Comparison of ENCODE assay signal across 20 cellular contexts in genomic region chr21:15164678-15165303, GRCh38.
DNase-seq lines count a peak whose midpoint lies in the region; ATAC-seq and TF ChIP-seq lines count a peak whose summit lies in the region.
"Had no signal": no experiment of that assay in that cellular context is flagged by ENCODE, and none has a peak within 500 bp of the region (broad histone marks: within the 10 kb centered on the region; RNA-seq: fewer than 3 reads in every experiment).

No MANE protein-coding gene starts in this region.

- H3K4me3 ChIP-seq in PC-9 (no peak overlapping the region), gastroesophageal sphincter (no peak overlapping the region)
- H3K4me3 ChIP-seq: BLaER1, lower lobe of right lung, SJSA1, thyroid gland had no signal

- H3K36me3 Mint-ChIP-seq in type B pancreatic cell = no peaks in the 10 kb centered on the region
- H3K36me3 Mint-ChIP-seq: stimulated activated effector memory CD8-positive, alpha-beta T cell treated with anti-CD3 and anti-CD28 coated beads, Interleukin-12 subunit alpha, Interleukin-12 subunit beta, amount 100 ng/mL, for 72 hours had no signal

- DNase-seq in NCI-H748 (lab: John Stamatoyannopoulos, UW; ENCODE audit: unreplicated experiment) (peak; percentile 8), NCI-H748 treated with DMSO at 0.1 percent for 48 hours (lab: John Stamatoyannopoulos, UW) (no peak), PC-9 (peak; percentile 30 to 44), foreskin keratinocyte (peak; percentile 38 to 66), type B pancreatic cell (ENCODE audit: extremely low spot score, unreplicated experiment) (no peak), GDM1 (lab: John Stamatoyannopoulos, UW) (no peak)
- DNase-seq: activated CD4-positive, CD25-positive, alpha-beta regulatory T cell treated with anti-CD3 and anti-CD28 coated beads, Interleukin-2, amount 50 U/mL, for 72 hours; activated gamma-delta T cell; anterior cingulate cortex; lower lobe of right lung; NCI-H146; thyroid gland had no signal

- no peaks in the 10 kb centered on the region for H3K79me2 ChIP-seq in PC-9 (ENCODE audit: low read depth)

- TF ChIP-seq EP300 in gastroesophageal sphincter (IDR thresholded peaks at IDR 0.05) = no peak

- H3F3A ChIP-seq in PC-9 (ENCODE audit: insufficient read depth, low read depth) = peaks cover 11% of the 10 kb centered on the region; the same call in 1 of the 2 replicates

- intact Hi-C loops in PC-9 (cut with micrococcal nuclease; ENCODE audit: unreplicated experiment) = no loop called here

- BruUV-seq in PC-9 (replicated peaks; lab: Mats Ljungman, UMichigan) = no TSS peak

- peak overlapping the region; percentile 21 for H3K27ac Mint-ChIP-seq in type B pancreatic cell
- H3K27ac Mint-ChIP-seq: nephron; progenitor cell of endocrine pancreas; stimulated activated effector memory CD8-positive, alpha-beta T cell treated with anti-CD3 and anti-CD28 coated beads, Interleukin-12 subunit alpha, Interleukin-12 subunit beta, amount 100 ng/mL, for 72 hours; T-helper 2 cell treated with Interferon-gamma antibody and Interleukin-4, amounts not matched to agents 5 μg/mL and 100 μg/mL, for 36 hours had no signal

- H3K9me3 ChIP-seq in PC-9 (ENCODE audit: insufficient read depth, low read depth) = peaks cover 6% of the 10 kb centered on the region; the same call in 1 of the 2 replicates
- H3K9me3 ChIP-seq in gastroesophageal sphincter = no peaks in the 10 kb centered on the region
- H3K9me3 ChIP-seq: BLaER1, lower lobe of right lung, SJSA1, thyroid gland had no signal

- H3K36me3 ChIP-seq in PC-9 (ENCODE audit: low read depth) = no peaks in the 10 kb centered on the region
- no peaks in the 10 kb centered on the region for H3K36me3 ChIP-seq in gastroesophageal sphincter
- H3K36me3 ChIP-seq: BLaER1, lower lobe of right lung, SJSA1, thyroid gland had no signal

- no peaks in the 10 kb centered on the region for H3K9me2 ChIP-seq in PC-9 (ENCODE audit: insufficient read depth)

- H3K27me3 ChIP-seq in PC-9 (ENCODE audit: insufficient read depth, low read depth) = no peaks in the 10 kb centered on the region
- H3K27me3 ChIP-seq in foreskin keratinocyte = no peaks in the 10 kb centered on the region
- H3K27me3 ChIP-seq in gastroesophageal sphincter = no peaks in the 10 kb centered on the region
- H3K27me3 ChIP-seq: BLaER1, SJSA1, thyroid gland had no signal

- no peaks in the 10 kb centered on the region for H3K27me3 Mint-ChIP-seq in type B pancreatic cell

- WGBS in gastroesophageal sphincter (ENCODE audit: low coverage in 1 of 2), 2 donors = 58 to 96% methylated on average over 2 of the region's 2 CpGs

- peak overlapping the region; percentile 32 for H3K4me2 ChIP-seq in PC-9
- H3K4me2 ChIP-seq: BLaER1 had no signal

- ATAC-seq in foreskin keratinocyte (peak; percentile 57), gastroesophageal sphincter (no peak), HG02798 (IDR thresholded peaks at IDR 0.05; ENCODE audit: poor library complexity, unreplicated experiment) (no peak)
- ATAC-seq: lower lobe of right lung; stimulated activated effector memory CD8-positive, alpha-beta T cell treated with anti-CD3 and anti-CD28 coated beads, Interleukin-12 subunit alpha, Interleukin-12 subunit beta, amount 100 ng/mL, for 72 hours had no signal

- POLR2A ChIA-PET in PC-9 (lab: Charles Lee; ENCODE audit: unreplicated experiment) = no interaction called here

- H3K27ac ChIP-seq in PC-9 (0 out of 2 replicates have a peak overlapping the region, but pooled peaks have one; percentile 40), foreskin keratinocyte (no peak overlapping the region), gastroesophageal sphincter (no peak overlapping the region)
- H3K27ac ChIP-seq: BLaER1, lower lobe of right lung, SJSA1, thyroid gland had no signal

- no peaks in the 10 kb centered on the region for H4K20me1 ChIP-seq in PC-9 (ENCODE audit: insufficient read depth)
- H4K20me1 ChIP-seq: BLaER1 had no signal

- H2AFZ ChIP-seq in PC-9 = no peak overlapping the region

- peaks cover 11% of the 10 kb centered on the region for H3K4me1 ChIP-seq in PC-9 (replicated peaks; ENCODE audit: insufficient read depth)
- peaks cover 6% of the 10 kb centered on the region for H3K4me1 ChIP-seq in foreskin keratinocyte
- no peaks in the 10 kb centered on the region for H3K4me1 ChIP-seq in gastroesophageal sphincter
- H3K4me1 ChIP-seq: lower lobe of right lung, SJSA1, thyroid gland had no signal

- H3K9me3 Mint-ChIP-seq in type B pancreatic cell = no peaks in the 10 kb centered on the region
- H3K9me3 Mint-ChIP-seq: nephron; stimulated activated effector memory CD8-positive, alpha-beta T cell treated with anti-CD3 and anti-CD28 coated beads, Interleukin-12 subunit alpha, Interleukin-12 subunit beta, amount 100 ng/mL, for 72 hours; T-helper 2 cell treated with Interferon-gamma antibody and Interleukin-4, amounts not matched to agents 5 μg/mL and 100 μg/mL, for 36 hours had no signal

- TF ChIP-seq CTCF in PC-9 (conservative IDR thresholded peaks at IDR 0.05) (no peak), foreskin keratinocyte (conservative IDR thresholded peaks at IDR 0.05) (no peak), type B pancreatic cell (conservative IDR thresholded peaks at IDR 0.05) (no peak), gastroesophageal sphincter (IDR thresholded peaks at IDR 0.05) (no peak)

- no peak overlapping the region for H3K4me3 Mint-ChIP-seq in type B pancreatic cell
- H3K4me3 Mint-ChIP-seq: nephron; stimulated activated effector memory CD8-positive, alpha-beta T cell treated with anti-CD3 and anti-CD28 coated beads, Interleukin-12 subunit alpha, Interleukin-12 subunit beta, amount 100 ng/mL, for 72 hours; T-helper 2 cell treated with Interferon-gamma antibody and Interleukin-4, amounts not matched to agents 5 μg/mL and 100 μg/mL, for 36 hours had no signal

- H3K4me1 Mint-ChIP-seq in type B pancreatic cell (ENCODE audit: unreplicated experiment) = no peaks in the 10 kb centered on the region
- H3K4me1 Mint-ChIP-seq: stimulated activated effector memory CD8-positive, alpha-beta T cell treated with anti-CD3 and anti-CD28 coated beads, Interleukin-12 subunit alpha, Interleukin-12 subunit beta, amount 100 ng/mL, for 72 hours had no signal

- CTCF ChIA-PET in PC-9 (lab: Charles Lee) = no interaction called here

- no peak for TF ChIP-seq POLR2A in gastroesophageal sphincter (IDR thresholded peaks at IDR 0.05)

Comparison
In these comparisons a context has a peak if more than half of its experiments do, and no peak if none do; other contexts are left out.
1. DNase-seq: peak in NCI-H748 (single experiment), PC-9 (2 of 2) and foreskin keratinocyte (2 of 2); none in NCI-H748 treated with DMSO at 0.1 percent for 48 hours (single experiment), type B pancreatic cell (single experiment) and GDM1 (single experiment).